1 cellular context compared by ENCODE assay signal in genomic region chr17:19263621-19264010, GRCh38.
TF ChIP-seq lines count a peak whose summit lies in the region.

No MANE protein-coding gene starts in this region.

TF ChIP-seq in WTC11, 78 proteins besides CTCF, POLR2A, EP300 and RAD21 (continued from another document):
- TF ChIP-seq, protein P1, sequence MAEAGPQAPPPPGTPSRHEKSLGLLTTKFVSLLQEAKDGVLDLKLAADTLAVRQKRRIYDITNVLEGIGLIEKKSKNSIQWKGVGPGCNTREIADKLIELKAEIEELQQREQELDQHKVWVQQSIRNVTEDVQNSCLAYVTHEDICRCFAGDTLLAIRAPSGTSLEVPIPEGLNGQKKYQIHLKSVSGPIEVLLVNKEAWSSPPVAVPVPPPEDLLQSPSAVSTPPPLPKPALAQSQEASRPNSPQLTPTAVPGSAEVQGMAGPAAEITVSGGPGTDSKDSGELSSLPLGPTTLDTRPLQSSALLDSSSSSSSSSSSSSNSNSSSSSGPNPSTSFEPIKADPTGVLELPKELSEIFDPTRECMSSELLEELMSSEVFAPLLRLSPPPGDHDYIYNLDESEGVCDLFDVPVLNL (CRISPR knock-in tag; IDR thresholded peaks at IDR 0.05; ENCODE audit: borderline replicate concordance, low read depth), result no peak
- TF ChIP-seq, protein P2, sequence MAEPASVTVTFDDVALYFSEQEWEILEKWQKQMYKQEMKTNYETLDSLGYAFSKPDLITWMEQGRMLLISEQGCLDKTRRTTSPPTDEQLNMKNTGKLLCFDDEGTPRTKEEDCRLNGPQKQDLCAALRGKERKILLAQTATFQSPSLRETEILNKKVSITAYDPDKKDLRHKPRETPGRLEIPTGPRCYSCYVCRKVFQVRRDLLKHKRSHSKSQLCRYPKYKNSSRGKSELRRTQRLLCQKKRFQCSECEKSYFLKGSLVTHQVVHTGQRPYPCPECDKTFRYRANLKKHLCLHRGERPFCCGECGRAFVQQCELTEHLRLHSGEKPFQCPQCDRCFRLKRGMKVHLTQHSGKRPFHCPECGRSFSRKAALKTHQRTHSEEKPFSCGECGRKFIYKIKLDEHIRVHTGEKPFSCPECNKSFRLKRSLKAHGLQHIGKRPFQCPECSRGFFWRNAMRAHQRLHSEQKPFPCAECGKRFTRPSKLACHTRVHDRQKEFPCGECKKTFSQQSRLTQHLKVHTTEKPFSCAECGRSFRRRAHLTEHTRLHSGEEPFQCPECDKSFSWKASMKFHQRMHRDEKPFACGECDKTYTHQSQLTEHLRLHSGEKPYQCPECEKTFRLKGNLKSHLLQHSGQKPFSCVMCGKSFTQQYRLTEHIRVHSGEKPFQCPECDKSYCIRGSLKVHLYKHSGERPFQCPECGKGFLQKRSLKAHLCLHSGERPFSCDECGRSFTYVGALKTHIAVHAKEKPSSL (CRISPR knock-in tag; conservative IDR thresholded peaks at IDR 0.05), result no peak
- TF ChIP-seq ZSCAN18 (CRISPR knock-in tag; IDR thresholded peaks at IDR 0.05) (no peak), MLX (CRISPR knock-in tag; IDR thresholded peaks at IDR 0.05) (no peak), MXD4 (CRISPR knock-in tag; IDR thresholded peaks at IDR 0.05; ENCODE audit: borderline replicate concordance) (no peak), ETV6 (CRISPR knock-in tag; IDR thresholded peaks at IDR 0.05) (no peak), KAT7 (CRISPR knock-in tag; IDR thresholded peaks at IDR 0.05; ENCODE audit: borderline replicate concordance) (no peak), SOX15 (CRISPR knock-in tag; IDR thresholded peaks at IDR 0.05) (no peak), NFYB (CRISPR knock-in tag; conservative IDR thresholded peaks at IDR 0.05; ENCODE audit: low read depth) (no peak)
- TF ChIP-seq, protein P3, sequence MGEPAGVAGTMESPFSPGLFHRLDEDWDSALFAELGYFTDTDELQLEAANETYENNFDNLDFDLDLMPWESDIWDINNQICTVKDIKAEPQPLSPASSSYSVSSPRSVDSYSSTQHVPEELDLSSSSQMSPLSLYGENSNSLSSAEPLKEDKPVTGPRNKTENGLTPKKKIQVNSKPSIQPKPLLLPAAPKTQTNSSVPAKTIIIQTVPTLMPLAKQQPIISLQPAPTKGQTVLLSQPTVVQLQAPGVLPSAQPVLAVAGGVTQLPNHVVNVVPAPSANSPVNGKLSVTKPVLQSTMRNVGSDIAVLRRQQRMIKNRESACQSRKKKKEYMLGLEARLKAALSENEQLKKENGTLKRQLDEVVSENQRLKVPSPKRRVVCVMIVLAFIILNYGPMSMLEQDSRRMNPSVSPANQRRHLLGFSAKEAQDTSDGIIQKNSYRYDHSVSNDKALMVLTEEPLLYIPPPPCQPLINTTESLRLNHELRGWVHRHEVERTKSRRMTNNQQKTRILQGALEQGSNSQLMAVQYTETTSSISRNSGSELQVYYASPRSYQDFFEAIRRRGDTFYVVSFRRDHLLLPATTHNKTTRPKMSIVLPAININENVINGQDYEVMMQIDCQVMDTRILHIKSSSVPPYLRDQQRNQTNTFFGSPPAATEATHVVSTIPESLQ (CRISPR knock-in tag; IDR thresholded peaks at IDR 0.05), result no peak
- TF ChIP-seq, protein P4, sequence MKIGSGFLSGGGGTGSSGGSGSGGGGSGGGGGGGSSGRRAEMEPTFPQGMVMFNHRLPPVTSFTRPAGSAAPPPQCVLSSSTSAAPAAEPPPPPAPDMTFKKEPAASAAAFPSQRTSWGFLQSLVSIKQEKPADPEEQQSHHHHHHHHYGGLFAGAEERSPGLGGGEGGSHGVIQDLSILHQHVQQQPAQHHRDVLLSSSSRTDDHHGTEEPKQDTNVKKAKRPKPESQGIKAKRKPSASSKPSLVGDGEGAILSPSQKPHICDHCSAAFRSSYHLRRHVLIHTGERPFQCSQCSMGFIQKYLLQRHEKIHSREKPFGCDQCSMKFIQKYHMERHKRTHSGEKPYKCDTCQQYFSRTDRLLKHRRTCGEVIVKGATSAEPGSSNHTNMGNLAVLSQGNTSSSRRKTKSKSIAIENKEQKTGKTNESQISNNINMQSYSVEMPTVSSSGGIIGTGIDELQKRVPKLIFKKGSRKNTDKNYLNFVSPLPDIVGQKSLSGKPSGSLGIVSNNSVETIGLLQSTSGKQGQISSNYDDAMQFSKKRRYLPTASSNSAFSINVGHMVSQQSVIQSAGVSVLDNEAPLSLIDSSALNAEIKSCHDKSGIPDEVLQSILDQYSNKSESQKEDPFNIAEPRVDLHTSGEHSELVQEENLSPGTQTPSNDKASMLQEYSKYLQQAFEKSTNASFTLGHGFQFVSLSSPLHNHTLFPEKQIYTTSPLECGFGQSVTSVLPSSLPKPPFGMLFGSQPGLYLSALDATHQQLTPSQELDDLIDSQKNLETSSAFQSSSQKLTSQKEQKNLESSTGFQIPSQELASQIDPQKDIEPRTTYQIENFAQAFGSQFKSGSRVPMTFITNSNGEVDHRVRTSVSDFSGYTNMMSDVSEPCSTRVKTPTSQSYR (CRISPR knock-in tag; IDR thresholded peaks at IDR 0.05), result no peak
TF ChIP-seq in WTC11: peak in this region for 0.
